In genomic region chr19:5827891-5828660, GRCh38 we compare ENCODE assay signal across 8 cellular contexts. TPM values are rescaled to one million over a fixed set of nuclear protein-coding genes. Genes with fewer than 3 reads are reported as not detected.
A peak's percentile ranks its signal among the peaks of the same experiment; 100 is the strongest.
DNase-seq lines count a peak whose midpoint lies in the region; ATAC-seq, FAIRE-seq and TF ChIP-seq lines count a peak whose summit lies in the region.

No MANE protein-coding gene starts in this region.

- H3K27me3 Mint-ChIP-seq in T-helper 17 cell (peaks cover 8% of the 10 kb centered on the region), astrocyte (ENCODE audit: low read depth, unreplicated experiment) (peaks cover 11% of the 10 kb centered on the region)

- peak overlapping the region; percentile 79 for H3K27ac ChIP-seq in astrocyte (ENCODE audit: low read depth, low read length)
- no peak overlapping the region for H3K27ac ChIP-seq in aorta (ENCODE audit: low read depth in 1 of 2, low read length in 2 of 2)

- DNase-seq in NCI-H1436 (lab: John Stamatoyannopoulos, UW) (peak; percentile 92), T-helper 17 cell (peak; percentile 83 to 92 (median 91)), astrocyte (ENCODE audit: low read depth) (peak; percentile 67), hypothalamus (lab: John Stamatoyannopoulos, UW) (peak in 49 of 51 donors; percentile 5 to 79 (median 58)), retina (peak; percentile 99), aorta (peak; percentile 91 to 94)

- H3K4me1 Mint-ChIP-seq in T-helper 17 cell (peaks cover 6% of the 10 kb centered on the region), astrocyte (ENCODE audit: low read depth, unreplicated experiment) (no peaks in the 10 kb centered on the region)

- FAIRE-seq in astrocyte (lab: Jason Lieb, UNC), result no peak

- H4K20me1 ChIP-seq in astrocyte (ENCODE audit: insufficient read depth, low read length), result no peaks in the 10 kb centered on the region

- ATAC-seq in HG02678 (IDR thresholded peaks at IDR 0.05; ENCODE audit: unreplicated experiment) (peak; percentile 62), T-helper 17 cell (peak; percentile 86), aorta (ENCODE audit: low FRiP score) (peak; percentile 89)

- H3K4me1 ChIP-seq in astrocyte (ENCODE audit: insufficient read depth, low read length) (peaks cover 13% of the 10 kb centered on the region), aorta (ENCODE audit: control insufficient read depth in 1 of 2, insufficient read depth in 2 of 2, low read length in 2 of 2) (no peaks in the 10 kb centered on the region)

- intact Hi-C loops in aorta (cut with DNase I), result no loop called here

- WGBS in aorta, 2 donors, result 1 to 2% methylated on average over 63 to 91 of the region's 91 CpGs

- H3K27me3 ChIP-seq in astrocyte (ENCODE audit: insufficient read depth, low read length) (no peaks in the 10 kb centered on the region), aorta (ENCODE audit: control insufficient read depth in 1 of 2, insufficient read depth in 2 of 2, low read length in 1 of 2) (peaks cover 0 to 2% of the 10 kb centered on the region in 2 donors)

- peak overlapping the region; percentile 86 for H3K9ac ChIP-seq in astrocyte (ENCODE audit: low read length)

- H3K36me3 ChIP-seq in astrocyte (ENCODE audit: insufficient read depth, low read length) (no peaks in the 10 kb centered on the region), aorta (ENCODE audit: control insufficient read depth in 1 of 2, insufficient read depth in 2 of 2, low read length in 1 of 2) (no peaks in the 10 kb centered on the region)

- H3K4me3 ChIP-seq in GM12875 (ENCODE audit: low read depth, low read length), result peak overlapping the region; percentile 57
- peak overlapping the region; percentile 72 for H3K4me3 ChIP-seq in astrocyte (ENCODE audit: insufficient read depth, low read depth, low read length)
- peak overlapping the region in 1 of 2 donors; percentile 12 for H3K4me3 ChIP-seq in aorta (ENCODE audit: low read length in 2 of 2)

- no peaks in the 10 kb centered on the region for H3K9me3 ChIP-seq in T-helper 17 cell (ENCODE audit: control insufficient read depth, low read length, poor library complexity, severe bottlenecking)
- H3K9me3 ChIP-seq in astrocyte (ENCODE audit: insufficient read depth, low read depth, low read length), result no peaks in the 10 kb centered on the region
- no peaks in the 10 kb centered on the region for H3K9me3 ChIP-seq in aorta (ENCODE audit: control insufficient read depth, low read length)

- no peaks in the 10 kb centered on the region for H3K79me2 ChIP-seq in astrocyte (ENCODE audit: insufficient read depth, low read length)

- H3K36me3 Mint-ChIP-seq in T-helper 17 cell (ENCODE audit: low read depth) (peaks cover 4% of the 10 kb centered on the region), astrocyte (ENCODE audit: low read depth, unreplicated experiment) (peaks cover 3% of the 10 kb centered on the region)

- no peak for TF ChIP-seq CTCF in GM12875 (IDR thresholded peaks at IDR 0.05; ENCODE audit: borderline replicate concordance, insufficient read depth, low read depth, low read length)
- TF ChIP-seq CTCF in astrocyte (IDR thresholded peaks at IDR 0.05; ENCODE audit: insufficient read depth, low read depth, low read length), result no peak

- peak overlapping the region; percentile 91 for H2AFZ ChIP-seq in astrocyte (ENCODE audit: low read depth, low read length)

- H3K4me3 Mint-ChIP-seq in T-helper 17 cell, result peak overlapping the region; percentile 89
- peak overlapping the region; percentile 92 for H3K4me3 Mint-ChIP-seq in astrocyte (ENCODE audit: unreplicated experiment)

- peak overlapping the region; percentile 93 for H3K4me2 ChIP-seq in astrocyte (ENCODE audit: low read length)

- peak overlapping the region; percentile 77 for H3K27ac Mint-ChIP-seq in T-helper 17 cell
- peak overlapping the region; percentile 93 for H3K27ac Mint-ChIP-seq in astrocyte (ENCODE audit: unreplicated experiment)

- H3K9me3 Mint-ChIP-seq in astrocyte (ENCODE audit: unreplicated experiment), result no peaks in the 10 kb centered on the region

RNA-seq across cellular contexts. Expression of gene FUT6, which starts 11.4 kb away (rescaled TPM):
- total RNA-seq in T-helper 17 cell (not detected), astrocyte (0.09 TPM in 1 of 2 replicates, not detected in the other), aorta (not detected)
- 1 to 10 TPM in 1 of 2 donors, under 1 TPM in 1; 0.05 to 3.9 TPM for polyA plus RNA-seq in aorta

RNA-seq across cellular contexts. Expression of gene FUT3, which starts 23.2 kb away (rescaled TPM):
- total RNA-seq in T-helper 17 cell, result under 1 TPM in 1 of 2 donors, not detected in 1; 0.50 TPM
- total RNA-seq in astrocyte, result 0.14 and 0.84 TPM in 2 replicates
- not detected for total RNA-seq in aorta
- polyA plus RNA-seq in aorta, result 1 to 10 TPM in 1 of 2 donors, under 1 TPM in 1; 0.38 to 3.3 TPM

RNA-seq across cellular contexts. Expression of gene NRTN, which starts 23.2 kb away (rescaled TPM):
- total RNA-seq in T-helper 17 cell (under 1 TPM; 0.35 to 0.39 TPM), astrocyte (0.62 and 0.66 TPM in 2 replicates), aorta (not detected)
- polyA plus RNA-seq in aorta, result 1 to 10 TPM in 1 of 2 donors, not detected in 1; 1.1 TPM

RNA-seq across cellular contexts. Expression of gene DUS3L, which starts 37.1 kb away (rescaled TPM):
- total RNA-seq in T-helper 17 cell (100 to 1,000 TPM; 128 to 131 TPM), astrocyte (18.4 and 19.7 TPM in 2 replicates), aorta (10 to 100 TPM; 25.6 to 27.6 TPM)
- polyA plus RNA-seq in aorta, result 10 to 100 TPM in 1 of 2 donors, 1 to 10 TPM in 1; 5.1 to 34.5 TPM

RNA-seq across cellular contexts. Expression of gene FUT5, which starts 42.3 kb away (rescaled TPM):
- 1 to 10 TPM; 2.2 to 3.7 TPM for total RNA-seq in T-helper 17 cell
- total RNA-seq in astrocyte, result 0.30 and 0.41 TPM in 2 replicates
- not detected for total RNA-seq in aorta
- polyA plus RNA-seq in aorta, result not detected
